ENCODE assay signal across 2 cellular contexts in genomic region chr6:133891814-133892443, GRCh38.
TF ChIP-seq lines count a peak whose summit lies in the region.

No MANE protein-coding gene starts in this region.

TF ChIP-seq in IMR-90, 13 proteins besides CTCF, POLR2A, EP300 and RAD21:
- TF ChIP-seq CEBPB (IDR thresholded peaks at IDR 0.05; ENCODE audit: low read depth, low read length) (no peak), RCOR1 (IDR thresholded peaks at IDR 0.05; ENCODE audit: insufficient replicate concordance, low read length) (no peak), MXI1 (IDR thresholded peaks at IDR 0.05; ENCODE audit: borderline replicate concordance, low read depth, low read length) (no peak), USF2 (IDR thresholded peaks at IDR 0.05; ENCODE audit: low read depth, low read length) (no peak), MAFK (IDR thresholded peaks at IDR 0.05; ENCODE audit: low read depth, low read length) (no peak), NFE2L2 (IDR thresholded peaks at IDR 0.05; ENCODE audit: low read depth, low read length) (no peak), CHD1 (IDR thresholded peaks at IDR 0.05; ENCODE audit: low read depth, low read length) (no peak), BHLHE40 (IDR thresholded peaks at IDR 0.05; ENCODE audit: low read depth, low read length) (no peak), MAZ (IDR thresholded peaks at IDR 0.05; ENCODE audit: borderline replicate concordance, low read depth, low read length) (no peak), ELK1 (IDR thresholded peaks at IDR 0.05; ENCODE audit: borderline replicate concordance, low read depth, low read length) (no peak), FOS (IDR thresholded peaks at IDR 0.05; ENCODE audit: low read depth, low read length) (no peak), SMC3 (IDR thresholded peaks at IDR 0.05; ENCODE audit: low read depth, low read length) (no peak)

TF ChIP-seq in H1, 55 proteins besides CTCF, POLR2A, EP300 and RAD21:
- peak; percentile 44; the same call in 1 of the 2 replicates for TF ChIP-seq CBX8 (IDR thresholded peaks at IDR 0.05; ENCODE audit: borderline replicate concordance, low read depth, low read length)
- peak; percentile 67 for TF ChIP-seq RNF2 (IDR thresholded peaks at IDR 0.05; ENCODE audit: borderline replicate concordance, low read depth, low read length, missing control alignments, poor library complexity, severe bottlenecking)
- no peak for TF ChIP-seq CTBP2 (IDR thresholded peaks at IDR 0.05; ENCODE audit: borderline replicate concordance, insufficient read depth, insufficient read length, low read length)
